14 cellular contexts compared by ENCODE assay signal in the genomic region with DNA sequence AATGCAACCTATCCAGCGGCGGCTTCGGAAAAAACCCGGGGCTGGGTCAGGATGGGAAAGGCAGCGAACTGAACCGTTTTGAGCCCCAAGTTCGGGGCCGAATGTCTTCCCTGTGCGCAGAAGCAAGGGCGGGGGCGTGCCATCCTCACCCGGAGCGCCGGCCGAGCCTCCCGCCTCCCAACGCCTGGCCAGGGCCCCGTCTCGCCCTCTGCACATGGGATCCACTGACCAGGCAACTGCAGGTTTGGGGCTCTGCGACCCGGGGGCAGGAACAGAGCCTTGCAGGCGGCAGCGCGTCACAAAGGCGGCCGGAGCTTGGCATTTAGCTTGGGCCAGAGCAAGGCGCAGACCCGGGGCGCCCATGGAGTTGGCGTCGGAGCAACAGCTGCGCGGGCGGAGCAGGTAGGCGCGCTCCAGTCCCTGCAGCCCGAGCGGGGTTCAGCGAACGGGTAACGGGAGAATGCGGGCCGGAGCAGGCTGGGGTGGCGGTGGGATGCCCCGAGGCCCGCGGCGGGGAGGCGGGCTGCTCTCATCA. TPM values are rescaled to one million over a fixed set of nuclear protein-coding genes. Genes with fewer than 3 reads are reported as not detected.
A peak's percentile ranks its signal among the peaks of the same experiment; 100 is the strongest.
DNase-seq lines count a peak whose midpoint lies in the region; ATAC-seq and TF ChIP-seq lines count a peak whose summit lies in the region.
"Had no signal": no experiment of that assay in that cellular context is flagged by ENCODE, and none has a peak within 500 bp of the region (broad histone marks: within the 10 kb centered on the region; RNA-seq: fewer than 3 reads in every experiment).

A gene (plus strand): TSS at position 345 of the 535 bp plus-strand sequence. CDS start 3,654 bp downstream, outside the sequence.

- H3K9me3 ChIP-seq in HUES6 (ENCODE audit: control insufficient read depth, insufficient read depth, low read depth, low read length) (no peaks in the 10 kb centered on the region), right cardiac atrium (ENCODE audit: control insufficient read depth, low read length) (no peaks in the 10 kb centered on the region), parathyroid adenoma (ENCODE audit: control insufficient read depth, low read length) (no peaks in the 10 kb centered on the region)

- H3K27me3 ChIP-seq in HUES6 (ENCODE audit: control insufficient read depth, insufficient read depth, low read length) = peaks cover 71% of the 10 kb centered on the region
- H3K27me3 ChIP-seq in right cardiac atrium (ENCODE audit: control insufficient read depth, insufficient read depth) = no peaks in the 10 kb centered on the region
- no peaks in the 10 kb centered on the region for H3K27me3 ChIP-seq in parathyroid adenoma (ENCODE audit: control insufficient read depth, insufficient read depth, low read length)

- peak within 1 kb of the TSS; percentile 37 for H3K4me2 ChIP-seq in parathyroid adenoma (ENCODE audit: low read length)

- ATAC-seq in right cardiac atrium = peak; percentile 62 to 77
- no peak for ATAC-seq in HG03135 (IDR thresholded peaks at IDR 0.05; ENCODE audit: unreplicated experiment)

- intact Hi-C loops in right cardiac atrium (cut with DNase I) = no loop called here

- WGBS in right cardiac atrium = 3% methylated on average over 49 of the region's 49 CpGs

- no peak within 1 kb of the TSS for H2AFZ ChIP-seq in parathyroid adenoma

- no peak for TF ChIP-seq CTCF in parathyroid adenoma (IDR thresholded peaks at IDR 0.05)

- no peaks in the 10 kb centered on the region for H3K79me2 ChIP-seq in parathyroid adenoma

- H3K4me1 ChIP-seq in HUES6 (ENCODE audit: control insufficient read depth, insufficient read depth, low read length) = no peaks in the 10 kb centered on the region
- no peaks in the 10 kb centered on the region for H3K4me1 ChIP-seq in right cardiac atrium (ENCODE audit: control insufficient read depth, insufficient read depth, low read length)
- H3K4me1 ChIP-seq in parathyroid adenoma = no peaks in the 10 kb centered on the region

- no peak within 1 kb of the TSS for H3K27ac ChIP-seq in HUES6 (ENCODE audit: low read depth, low read length)
- H3K27ac ChIP-seq in right cardiac atrium (ENCODE audit: low read length) = no peak within 1 kb of the TSS
- H3K27ac ChIP-seq in parathyroid adenoma = no peak within 1 kb of the TSS
- H3K27ac ChIP-seq: 22Rv1 had no signal

- H3K9ac ChIP-seq in HUES6 (ENCODE audit: low read length) (peak within 1 kb of the TSS; percentile 19), parathyroid adenoma (no peak within 1 kb of the TSS)

- H3K4me3 ChIP-seq in HUES6 (ENCODE audit: low read depth, low read length) (peak within 1 kb of the TSS; percentile 61), right cardiac atrium (ENCODE audit: low read length) (no peak within 1 kb of the TSS), parathyroid adenoma (ENCODE audit: low read depth, low read length) (no peak within 1 kb of the TSS)

- DNase-seq in DMS 273 (lab: John Stamatoyannopoulos, UW; ENCODE audit: unreplicated experiment) (peak; percentile 30), DMS 273 treated with DMSO at 0.1 percent for 48 hours (lab: John Stamatoyannopoulos, UW) (no peak), right cardiac atrium (peak; percentile 24 to 61 (median 39)), LoVo (ENCODE audit: low spot score) (no peak), GM19240 (ENCODE audit: insufficient read length, low spot score) (no peak)
- DNase-seq: effector memory CD4-positive, alpha-beta T cell; GOT3; NCI-H226 had no signal

- H3K36me3 ChIP-seq in HUES6 (ENCODE audit: control insufficient read depth, insufficient read depth, low read length) = no peaks in the 10 kb centered on the region
- no peaks in the 10 kb centered on the region for H3K36me3 ChIP-seq in parathyroid adenoma (ENCODE audit: control insufficient read depth, insufficient read depth, low read length)

RNA-seq across cellular contexts. Expression of the gene that starts here (rescaled TPM):
- total RNA-seq in right cardiac atrium = under 1 TPM in 1 of 4 donors, not detected in 3; 0.20 TPM
- polyA plus RNA-seq in right cardiac atrium = 0.16 TPM
- total RNA-seq: osteocyte, temporal lobe had no signal

Comparison
In these comparisons a context has a peak if more than half of its experiments do, and no peak if none do; other contexts are left out.
1. Peak in DNase-seq and ATAC-seq in right cardiac atrium; RNA of the gene not detected or under 1 TPM.